17 cellular contexts compared by ENCODE assay signal in genomic region chr1:35603941-35604340, GRCh38. TPM values are rescaled to one million over a fixed set of nuclear protein-coding genes. Genes with fewer than 3 reads are reported as not detected.
"Had no signal": no experiment of that assay in that cellular context is flagged by ENCODE, and none has a peak within 500 bp of the region (broad histone marks: within the 10 kb centered on the region; RNA-seq: fewer than 3 reads in every experiment).

No MANE protein-coding gene starts in this region.

- H3K4me3 ChIP-seq: adrenal gland, cardiac muscle cell, lower lobe of right lung, prostate gland, right atrium auricular region had no signal

- ATAC-seq: activated CD4-positive, alpha-beta T cell treated with anti-CD3 and anti-CD28 coated beads for 36 hours; lower lobe of right lung; stimulated activated naive CD8-positive, alpha-beta T cell treated with anti-CD3 and anti-CD28 coated beads, Interleukin-15, Interleukin-2, amounts not matched to agents 100 U/mL and 50 U/mL, for 24 hours; WTC11 had no signal

- DNase-seq: activated CD4-positive, alpha-beta memory T cell treated with anti-CD3 and anti-CD28 coated beads, Interleukin-2, amount 10 ng/mL, durations not matched to agents 7 days and 5 days; activated CD4-positive, alpha-beta T cell treated with anti-CD3 and anti-CD28 coated beads for 36 hours; activated naive CD4-positive, alpha-beta T cell treated with anti-CD3 and anti-CD28 coated beads, Interleukin-2, amount 10 ng/mL, durations not matched to agents 7 days and 5 days; activated T-cell treated with anti-CD3 and anti-CD28 coated beads, Interleukin-2, amount 50 U/mL, for 24 hours; lower lobe of right lung; occipital lobe; stimulated activated CD4-positive, alpha-beta T cell treated with anti-CD3 and anti-CD28 coated beads, Interleukin-12 subunit alpha, Interleukin-12 subunit beta, amount 100 ng/mL, for 4 hours; stimulated activated CD4-positive, alpha-beta T cell treated with anti-CD3 and anti-CD28 coated beads, Interleukin-2, amount 100 ng/mL, for 24 hours; stimulated activated naive CD8-positive, alpha-beta T cell treated with anti-CD3 and anti-CD28 coated beads, Interleukin-15, Interleukin-2, amounts not matched to agents 100 U/mL and 50 U/mL, for 24 hours had no signal

- H3K27ac Mint-ChIP-seq: activated CD4-positive, alpha-beta memory T cell treated with anti-CD3 and anti-CD28 coated beads, Interleukin-2, amount 10 ng/mL, durations not matched to agents 7 days and 5 days; activated CD4-positive, alpha-beta T cell treated with anti-CD3 and anti-CD28 coated beads for 36 hours; activated naive CD4-positive, alpha-beta T cell treated with anti-CD3 and anti-CD28 coated beads, Interleukin-2, amount 10 ng/mL, durations not matched to agents 7 days and 5 days; activated T-cell treated with anti-CD3 and anti-CD28 coated beads, Interleukin-2, amount 50 U/mL, for 24 hours; T-helper 2 cell treated with Interferon-gamma antibody and Interleukin-4, amounts not matched to agents 5 μg/mL and 100 μg/mL, for 36 hours; WTC11 had no signal

- H3K9me3 Mint-ChIP-seq: activated CD4-positive, alpha-beta memory T cell treated with anti-CD3 and anti-CD28 coated beads, Interleukin-2, amount 10 ng/mL, durations not matched to agents 7 days and 5 days; activated naive CD4-positive, alpha-beta T cell treated with anti-CD3 and anti-CD28 coated beads, Interleukin-2, amount 10 ng/mL, durations not matched to agents 7 days and 5 days; activated T-cell treated with anti-CD3 and anti-CD28 coated beads, Interleukin-2, amount 50 U/mL, for 24 hours; T-helper 2 cell treated with Interferon-gamma antibody and Interleukin-4, amounts not matched to agents 5 μg/mL and 100 μg/mL, for 36 hours; type B pancreatic cell; WTC11 had no signal

- H3K27me3 ChIP-seq: adrenal gland, cardiac muscle cell, right atrium auricular region had no signal

- H3K27ac ChIP-seq: adrenal gland, cardiac muscle cell, epithelial cell of prostate, lower lobe of right lung, prostate gland, right atrium auricular region had no signal

- H3K4me3 Mint-ChIP-seq: activated CD4-positive, alpha-beta memory T cell treated with anti-CD3 and anti-CD28 coated beads, Interleukin-2, amount 10 ng/mL, durations not matched to agents 7 days and 5 days; activated CD4-positive, alpha-beta T cell treated with anti-CD3 and anti-CD28 coated beads for 36 hours; activated naive CD4-positive, alpha-beta T cell treated with anti-CD3 and anti-CD28 coated beads, Interleukin-2, amount 10 ng/mL, durations not matched to agents 7 days and 5 days; activated T-cell treated with anti-CD3 and anti-CD28 coated beads, Interleukin-2, amount 50 U/mL, for 24 hours; T-helper 2 cell treated with Interferon-gamma antibody and Interleukin-4, amounts not matched to agents 5 μg/mL and 100 μg/mL, for 36 hours; type B pancreatic cell; WTC11 had no signal

- H3K4me1 Mint-ChIP-seq: activated naive CD4-positive, alpha-beta T cell treated with anti-CD3 and anti-CD28 coated beads, Interleukin-2, amount 10 ng/mL, durations not matched to agents 7 days and 5 days had no signal

- H3K27me3 Mint-ChIP-seq: activated CD4-positive, alpha-beta memory T cell treated with anti-CD3 and anti-CD28 coated beads, Interleukin-2, amount 10 ng/mL, durations not matched to agents 7 days and 5 days; activated CD4-positive, alpha-beta T cell treated with anti-CD3 and anti-CD28 coated beads for 36 hours; activated naive CD4-positive, alpha-beta T cell treated with anti-CD3 and anti-CD28 coated beads, Interleukin-2, amount 10 ng/mL, durations not matched to agents 7 days and 5 days; activated T-cell treated with anti-CD3 and anti-CD28 coated beads, Interleukin-2, amount 50 U/mL, for 24 hours; type B pancreatic cell had no signal

- H3K9me3 ChIP-seq: adrenal gland, lower lobe of right lung, prostate gland, right atrium auricular region had no signal

- H3K4me1 ChIP-seq: adrenal gland, lower lobe of right lung, prostate gland, right atrium auricular region had no signal

RNA-seq across cellular contexts. Expression of gene TFAP2E, which starts 30.8 kb away (rescaled TPM):
- total RNA-seq: right atrium auricular region had no signal
